18 cellular contexts compared by ENCODE assay signal in the genomic region with DNA sequence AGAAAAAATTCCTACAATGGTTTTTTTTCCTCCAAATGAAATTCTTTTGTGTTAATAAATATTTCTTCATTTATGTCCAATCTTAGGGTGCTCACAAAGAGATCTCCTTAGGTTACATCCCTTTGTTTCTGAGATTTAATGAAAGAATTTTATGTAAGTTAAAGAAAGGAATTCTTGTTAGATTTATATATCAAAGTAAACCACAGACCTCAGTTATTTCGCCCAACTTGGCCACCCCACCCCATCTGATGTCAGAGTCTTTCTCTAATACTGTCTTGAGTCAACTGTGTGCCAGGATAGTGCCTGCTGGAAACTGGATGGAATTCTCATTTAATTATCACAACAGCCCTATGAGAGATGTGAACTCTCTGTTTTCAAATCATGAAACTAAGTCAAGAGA.
DNase-seq lines count a peak whose midpoint lies in the region; ATAC-seq, FAIRE-seq and TF ChIP-seq lines count a peak whose summit lies in the region.
"Had no signal": no experiment of that assay in that cellular context is flagged by ENCODE, and none has a peak within 500 bp of the region (broad histone marks: within the 10 kb centered on the region; RNA-seq: fewer than 3 reads in every experiment).

No MANE protein-coding gene starts in this region.

- H3K9ac ChIP-seq in endothelial cell of umbilical vein (replicated peaks; ENCODE audit: extremely low read depth, insufficient read depth, low read length) (no peak overlapping the region), neural progenitor cell (no peak overlapping the region)

- intact Hi-C loops in Panc1 (cut with micrococcal nuclease; ENCODE audit: unreplicated experiment), result no loop called here
- intact Hi-C loops in endothelial cell of umbilical vein (cut with micrococcal nuclease), result loop anchor here (5.0 kb wide), 1 partner anchor 284 kb away; the partner anchor contains the start of gene HES1

- no peaks in the 10 kb centered on the region for H3K27me3 ChIP-seq in Panc1 (ENCODE audit: control insufficient read depth, insufficient read depth, low read length)
- no peaks in the 10 kb centered on the region for H3K27me3 ChIP-seq in endothelial cell of umbilical vein (ENCODE audit: control insufficient read depth in 2 of 2, insufficient read depth in 2 of 2, low read length in 2 of 2)
- H3K27me3 ChIP-seq in neural progenitor cell, result no peaks in the 10 kb centered on the region
- H3K27me3 ChIP-seq in brain microvascular endothelial cell (replicated peaks), result peaks cover 49% of the 10 kb centered on the region
- H3K27me3 ChIP-seq: heart right ventricle had no signal

- H3K4me1 ChIP-seq in Panc1 (ENCODE audit: control insufficient read depth, insufficient read depth, low read length) (peaks cover 23% of the 10 kb centered on the region), endothelial cell of umbilical vein (ENCODE audit: control insufficient read depth, extremely low read depth, insufficient read depth, low read length) (peaks cover 24% of the 10 kb centered on the region), neural progenitor cell (peaks cover 29% of the 10 kb centered on the region)
- H3K4me1 ChIP-seq: A549 had no signal

- H3K27ac ChIP-seq in Panc1 (ENCODE audit: low read length), result peak overlapping the region; percentile 51; the same call in 1 of the 2 replicates
- H3K27ac ChIP-seq in endothelial cell of umbilical vein (ENCODE audit: insufficient read depth, low read depth, low read length), result no peak overlapping the region
- no peak overlapping the region for H3K27ac ChIP-seq in neural progenitor cell
- no peak overlapping the region for H3K27ac ChIP-seq in brain microvascular endothelial cell

- no peak for ATAC-seq in Panc1
- ATAC-seq in GM21619 (IDR thresholded peaks at IDR 0.05; ENCODE audit: unreplicated experiment), result no peak
- ATAC-seq in esophagus mucosa, result no peak
- ATAC-seq: A549, GM12878 had no signal

- H3F3A ChIP-seq in neural progenitor cell (ENCODE audit: low read depth), result peaks cover 23% of the 10 kb centered on the region

- H3K4me3 ChIP-seq in AG10803 (ENCODE audit: low read length), result no peak overlapping the region
- no peak overlapping the region for H3K4me3 ChIP-seq in Panc1 (ENCODE audit: low read depth in 2 of 2, low read length in 2 of 2)
- no peak overlapping the region for H3K4me3 ChIP-seq in endothelial cell of umbilical vein (replicated peaks in 1 of 3; ENCODE audit: insufficient read depth in 1 of 3, low read depth in 1 of 3, low read length in 3 of 3)
- no peak overlapping the region for H3K4me3 ChIP-seq in neural progenitor cell
- H3K4me3 ChIP-seq in brain microvascular endothelial cell (ENCODE audit: low read depth, low read length), result no peak overlapping the region
- H3K4me3 ChIP-seq: A549, GM12878, heart right ventricle had no signal

- in situ Hi-C loops in Panc1 (cut with HindIII; ENCODE audit: low pct_unique_long_range_greater_than_20kb, low sequenced_read_pairs), result no loop called here
- in situ Hi-C loops in brain microvascular endothelial cell (cut with HindIII; ENCODE audit: low pct_ligation_motif_present, low sequenced_read_pairs), result no loop called here

- H3K9me1 ChIP-seq in endothelial cell of umbilical vein (replicated peaks; ENCODE audit: control insufficient read depth, extremely low read depth, insufficient read depth, low read length), result no peaks in the 10 kb centered on the region

- BruUV-seq in Panc1 (replicated peaks; lab: Mats Ljungman, UMichigan) (no TSS peak), endothelial cell of umbilical vein (replicated peaks; lab: Mats Ljungman, UMichigan) (no TSS peak)

- CTCF ChIA-PET in Panc1 (lab: Charles Lee) (no interaction called here), endothelial cell of umbilical vein (lab: Charles Lee) (interaction anchor here (1.3 kb wide), 1 partner anchor 9 kb away, joined by 3 read pairs; no protein-coding TSS in a partner anchor)

- no peak overlapping the region for H3K27ac Mint-ChIP-seq in neural progenitor cell
- H3K27ac Mint-ChIP-seq: immature natural killer cell had no signal

- H3K36me3 Mint-ChIP-seq in neural progenitor cell, result no peaks in the 10 kb centered on the region
- H3K36me3 Mint-ChIP-seq: immature natural killer cell had no signal

- DNase-seq in AG10803 (ENCODE audit: low read depth) (peak; percentile 35), Panc1 (ENCODE audit: low read depth, low spot score) (no peak), endothelial cell of umbilical vein (ENCODE audit: low read depth, low spot score) (no peak), neural progenitor cell (ENCODE audit: low spot score) (no peak), OCI-M1 (lab: John Stamatoyannopoulos, UW) (no peak), brain microvascular endothelial cell (no peak)
- DNase-seq: activated CD4-positive, alpha-beta T cell treated with anti-CD3 and anti-CD28 coated beads for 48 hours; HCEC 1CT; immature natural killer cell; NCI-H1694; NCI-H2227 treated with DMSO at 0.1 percent for 48 hours; stimulated activated naive CD4-positive, alpha-beta T cell treated with Interleukin-2 at 50 U/mL for 16 hours; trophoblast cell had no signal

- dilution Hi-C loops in endothelial cell of umbilical vein (cut with MboI; ENCODE audit: extremely low pct_ligation_motif_present, low sequenced_read_pairs), result no loop called here

- H3K36me3 ChIP-seq in Panc1 (ENCODE audit: control insufficient read depth, insufficient read depth, low read length) (no peaks in the 10 kb centered on the region), endothelial cell of umbilical vein (ENCODE audit: control insufficient read depth in 2 of 2, extremely low read depth in 1 of 2, insufficient read depth in 2 of 2, low read length in 2 of 2) (no peaks in the 10 kb centered on the region), neural progenitor cell (no peaks in the 10 kb centered on the region), brain microvascular endothelial cell (replicated peaks) (no peaks in the 10 kb centered on the region)
- H3K36me3 ChIP-seq: heart right ventricle had no signal

- H4K20me1 ChIP-seq in endothelial cell of umbilical vein (replicated peaks; ENCODE audit: control insufficient read depth, extremely low read depth, insufficient read depth, low read length), result no peaks in the 10 kb centered on the region
- H4K20me1 ChIP-seq in neural progenitor cell (ENCODE audit: low read depth), result no peaks in the 10 kb centered on the region

- H3K79me2 ChIP-seq in endothelial cell of umbilical vein (ENCODE audit: control insufficient read depth, insufficient read depth, low read length) (no peaks in the 10 kb centered on the region), neural progenitor cell (ENCODE audit: low read depth) (no peaks in the 10 kb centered on the region)

- POLR2A ChIA-PET in Panc1 (lab: Charles Lee), result no interaction called here
- POLR2A ChIA-PET in endothelial cell of umbilical vein (lab: Charles Lee), result no interaction called here

- peaks cover 6% of the 10 kb centered on the region for H3K27me3 Mint-ChIP-seq in neural progenitor cell (ENCODE audit: insufficient read depth, low read depth)

- H3K9me3 ChIP-seq in Panc1 (ENCODE audit: control insufficient read depth, insufficient read depth, low read depth, low read length), result no peaks in the 10 kb centered on the region
- no peaks in the 10 kb centered on the region for H3K9me3 ChIP-seq in endothelial cell of umbilical vein (replicated peaks; ENCODE audit: control insufficient read depth, insufficient read depth, low read length)
- H3K9me3 ChIP-seq in neural progenitor cell (ENCODE audit: low read depth), result no peaks in the 10 kb centered on the region
- H3K9me3 ChIP-seq: A549, heart right ventricle had no signal

- FAIRE-seq in endothelial cell of umbilical vein (lab: Jason Lieb, UNC), result peak; percentile 21
- FAIRE-seq: A549, GM12878 had no signal

- H3K4me3 Mint-ChIP-seq in neural progenitor cell, result no peak overlapping the region
- H3K4me3 Mint-ChIP-seq: immature natural killer cell had no signal

- H3K4me2 ChIP-seq in endothelial cell of umbilical vein (ENCODE audit: insufficient read depth, low read length), result no peak overlapping the region
- peak overlapping the region; percentile 50 for H3K4me2 ChIP-seq in neural progenitor cell
- H3K4me2 ChIP-seq: A549 had no signal

- no peak for TF ChIP-seq POLR2A in endothelial cell of umbilical vein (IDR thresholded peaks at IDR 0.05; ENCODE audit: low read depth, low read length)

- H3K9me3 Mint-ChIP-seq in neural progenitor cell, result peaks cover 11% of the 10 kb centered on the region
- H3K9me3 Mint-ChIP-seq: immature natural killer cell had no signal

- H2AFZ ChIP-seq in endothelial cell of umbilical vein (ENCODE audit: low read depth, low read length) (no peak overlapping the region), neural progenitor cell (replicated peaks) (no peak overlapping the region)

- TF ChIP-seq CTCF in AG10803 (conservative IDR thresholded peaks at IDR 0.05; ENCODE audit: low read length), result no peak
- no peak for TF ChIP-seq CTCF in Panc1 (IDR thresholded peaks at IDR 0.05)
- no peak for TF ChIP-seq CTCF in endothelial cell of umbilical vein (IDR thresholded peaks at IDR 0.05; ENCODE audit: extremely low read depth in 1 of 2, insufficient read depth in 1 of 2, low read depth in 1 of 2, low read length in 2 of 2)
- TF ChIP-seq CTCF in neural progenitor cell (IDR thresholded peaks at IDR 0.05), result no peak
- no peak for TF ChIP-seq CTCF in brain microvascular endothelial cell (IDR thresholded peaks at IDR 0.05; ENCODE audit: low read depth, low read length, missing control alignments)

- peaks cover 30% of the 10 kb centered on the region for H3K4me1 Mint-ChIP-seq in neural progenitor cell
- H3K4me1 Mint-ChIP-seq: immature natural killer cell had no signal

TF ChIP-seq in endothelial cell of umbilical vein, 7 proteins besides CTCF, POLR2A, EP300 and RAD21:
- TF ChIP-seq GATA2 (IDR thresholded peaks at IDR 0.05; ENCODE audit: insufficient read depth, insufficient read length, low read depth, low read length) (no peak), POLR2AphosphoS5 (IDR thresholded peaks at IDR 0.05; ENCODE audit: insufficient read depth, low read depth, low read length) (no peak), EZH2 (IDR thresholded peaks at IDR 0.05; ENCODE audit: borderline replicate concordance, low read depth, low read length, severe bottlenecking) (no peak), FOS (IDR thresholded peaks at IDR 0.05; ENCODE audit: borderline replicate concordance, insufficient read depth, low read length) (no peak), MYC (IDR thresholded peaks at IDR 0.05; ENCODE audit: low read depth, low read length) (no peak), JUN (IDR thresholded peaks at IDR 0.05; ENCODE audit: borderline replicate concordance, insufficient read depth, insufficient read length, low read depth) (no peak)
